ENCODE assay signal across 35 cellular contexts in the genomic region with DNA sequence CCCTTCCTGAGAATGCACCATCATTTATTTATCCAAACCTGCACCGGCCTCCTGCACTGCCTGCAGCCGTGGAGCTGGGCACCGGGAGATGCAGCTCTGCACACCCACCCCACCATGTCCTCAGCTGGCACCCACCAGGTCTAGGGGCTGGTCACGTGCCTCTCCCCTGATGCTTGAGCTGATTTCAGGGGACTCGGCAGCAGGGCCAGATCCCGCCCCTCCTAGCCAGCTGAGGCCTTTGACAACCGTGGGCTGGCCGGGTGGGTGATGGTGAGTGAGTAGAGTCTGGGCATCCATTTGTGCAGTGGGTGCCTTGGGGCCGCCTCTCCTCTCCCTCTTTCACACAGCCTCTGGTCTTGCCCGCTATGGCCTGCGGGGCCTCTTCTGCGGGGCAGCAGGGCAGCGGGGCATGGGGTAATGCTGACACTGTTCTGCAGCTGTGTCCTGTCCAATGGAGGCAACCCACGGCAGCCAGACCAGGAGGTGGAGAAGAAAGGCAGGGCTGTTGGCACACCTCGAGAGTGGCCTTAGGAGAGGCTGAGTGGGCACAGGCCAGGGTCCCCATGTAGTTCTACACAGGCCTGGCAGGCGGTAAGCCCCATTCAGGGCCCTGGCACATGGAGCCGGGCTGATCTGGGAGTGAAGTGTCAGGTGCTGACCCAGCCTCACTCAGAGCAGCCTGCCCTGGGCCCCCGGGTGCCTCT. TPM values are rescaled to one million over a fixed set of nuclear protein-coding genes. Genes with fewer than 3 reads are reported as not detected.
"Had no signal": no experiment of that assay in that cellular context is flagged by ENCODE, and none has a peak within 500 bp of the region (broad histone marks: within the 10 kb centered on the region; RNA-seq: fewer than 3 reads in every experiment).

No MANE protein-coding gene starts in this region.

- H3K4me3 Mint-ChIP-seq: activated CD8-positive, alpha-beta T cell treated with anti-CD3 and anti-CD28 coated beads, Interleukin-2, amount 10 ng/mL, durations not matched to agents 7 days and 5 days; activated naive CD4-positive, alpha-beta T cell treated with anti-CD3 and anti-CD28 coated beads, Interleukin-2, amount 50 U/mL, for 24 hours; activated naive CD8-positive, alpha-beta T cell treated with anti-CD3 and anti-CD28 coated beads, Interleukin-2, amount 10 ng/mL, durations not matched to agents 7 days and 5 days had no signal

- ATAC-seq: activated CD8-positive, alpha-beta T cell treated with anti-CD3 and anti-CD28 coated beads, Interleukin-2, amount 10 ng/mL, durations not matched to agents 7 days and 5 days; PC-3 had no signal

- H3K9me3 Mint-ChIP-seq: activated naive CD4-positive, alpha-beta T cell treated with anti-CD3 and anti-CD28 coated beads, Interleukin-2, amount 50 U/mL, for 24 hours had no signal

- DNase-seq: activated CD4-positive, alpha-beta T cell treated with anti-CD3 and anti-CD28 coated beads for 1 hour; activated CD4-positive, alpha-beta T cell treated with anti-CD3 and anti-CD28 coated beads for 48 hours; activated CD4-positive, CD25-positive, alpha-beta regulatory T cell; activated CD8-positive, alpha-beta memory T cell treated with anti-CD3 and anti-CD28 coated beads, Interleukin-2, amount 50 U/mL, for 48 hours; activated CD8-positive, alpha-beta T cell treated with anti-CD3 and anti-CD28 coated beads, Interleukin-2, amount 10 ng/mL, durations not matched to agents 7 days and 5 days; activated effector memory CD4-positive, alpha-beta T cell treated with anti-CD3 and anti-CD28 coated beads, Interleukin-2, amount 50 U/mL, for 16 hours; activated naive CD4-positive, alpha-beta T cell; activated naive CD8-positive, alpha-beta T cell treated with anti-CD3 and anti-CD28 coated beads, Interleukin-2, amount 10 ng/mL, durations not matched to agents 7 days and 5 days; activated T-cell treated with anti-CD3 and anti-CD28 coated beads, Interleukin-2, amount 50 U/mL, for 48 hours; amygdala; caudate nucleus; cerebellar nuclear complex; MM.1S; MV-4-11; NCI-H1092; NCI-H1436 treated with DMSO at 0.1 percent for 48 hours; NCI-H1694 treated with DMSO at 0.1 percent for 48 hours; NCI-H2029; NCI-H2107; NCI-H2171; NCI-H510A; NCI-H526; NCI-H748 treated with DMSO at 0.1 percent for 48 hours; NK-92 treated with Interleukin-12 subunit alpha and Interleukin-12 subunit beta, amount 100 ng/mL, for 24 hours; PC-3; SW 1271; T-helper 1 cell; T-helper 2 cell; T-helper 9 cell; WERI-Rb-1 had no signal

- H3K36me3 Mint-ChIP-seq: activated naive CD4-positive, alpha-beta T cell treated with anti-CD3 and anti-CD28 coated beads, Interleukin-2, amount 50 U/mL, for 24 hours; activated naive CD8-positive, alpha-beta T cell treated with anti-CD3 and anti-CD28 coated beads, Interleukin-2, amount 10 ng/mL, durations not matched to agents 7 days and 5 days had no signal

- H3K9me3 ChIP-seq: ascending aorta had no signal

- H3K4me3 ChIP-seq: ascending aorta had no signal

- H3K4me1 ChIP-seq: ascending aorta had no signal

- H3K27ac Mint-ChIP-seq: activated CD8-positive, alpha-beta T cell treated with anti-CD3 and anti-CD28 coated beads, Interleukin-2, amount 10 ng/mL, durations not matched to agents 7 days and 5 days; activated naive CD4-positive, alpha-beta T cell treated with anti-CD3 and anti-CD28 coated beads, Interleukin-2, amount 50 U/mL, for 24 hours; activated naive CD8-positive, alpha-beta T cell treated with anti-CD3 and anti-CD28 coated beads, Interleukin-2, amount 10 ng/mL, durations not matched to agents 7 days and 5 days had no signal

- H3K36me3 ChIP-seq: ascending aorta, WERI-Rb-1 had no signal

- H3K27ac ChIP-seq: ascending aorta, KMS-11, RWPE1, WERI-Rb-1 had no signal

RNA-seq across cellular contexts. Expression of a gene that starts 38.5 kb away (rescaled TPM):
- total RNA-seq: activated CD8-positive, alpha-beta T cell treated with anti-CD3 and anti-CD28 coated beads, Interleukin-2, amount 10 ng/mL, durations not matched to agents 7 days and 5 days; LHCN-M2 had no signal
